ENCODE assay signal across 1 cellular context in genomic region chr4:6884341-6884870, GRCh38.
TF ChIP-seq lines count a peak whose summit lies in the region.

No MANE protein-coding gene starts in this region.

TF ChIP-seq in GM23338, 12 proteins besides CTCF, POLR2A, EP300 and RAD21:
- TF ChIP-seq STAT1 (IDR thresholded peaks at IDR 0.05; ENCODE audit: unreplicated experiment) (no peak), JUNB (IDR thresholded peaks at IDR 0.05; ENCODE audit: unreplicated experiment) (no peak), ETS1 (IDR thresholded peaks at IDR 0.05) (no peak), ZNF114 (CRISPR knock-in tag; IDR thresholded peaks at IDR 0.05) (no peak), EZH2 (IDR thresholded peaks at IDR 0.05; ENCODE audit: low read depth, unreplicated experiment) (no peak), ZNF331 (CRISPR knock-in tag; IDR thresholded peaks at IDR 0.05; ENCODE audit: low read depth) (no peak), POLR2AphosphoS5 (IDR thresholded peaks at IDR 0.05; ENCODE audit: low read depth) (no peak), CREB1 (CRISPR knock-in tag; IDR thresholded peaks at IDR 0.05; ENCODE audit: low read depth) (no peak), REST (IDR thresholded peaks at IDR 0.05; ENCODE audit: unreplicated experiment) (no peak)
- TF ChIP-seq, protein P1, sequence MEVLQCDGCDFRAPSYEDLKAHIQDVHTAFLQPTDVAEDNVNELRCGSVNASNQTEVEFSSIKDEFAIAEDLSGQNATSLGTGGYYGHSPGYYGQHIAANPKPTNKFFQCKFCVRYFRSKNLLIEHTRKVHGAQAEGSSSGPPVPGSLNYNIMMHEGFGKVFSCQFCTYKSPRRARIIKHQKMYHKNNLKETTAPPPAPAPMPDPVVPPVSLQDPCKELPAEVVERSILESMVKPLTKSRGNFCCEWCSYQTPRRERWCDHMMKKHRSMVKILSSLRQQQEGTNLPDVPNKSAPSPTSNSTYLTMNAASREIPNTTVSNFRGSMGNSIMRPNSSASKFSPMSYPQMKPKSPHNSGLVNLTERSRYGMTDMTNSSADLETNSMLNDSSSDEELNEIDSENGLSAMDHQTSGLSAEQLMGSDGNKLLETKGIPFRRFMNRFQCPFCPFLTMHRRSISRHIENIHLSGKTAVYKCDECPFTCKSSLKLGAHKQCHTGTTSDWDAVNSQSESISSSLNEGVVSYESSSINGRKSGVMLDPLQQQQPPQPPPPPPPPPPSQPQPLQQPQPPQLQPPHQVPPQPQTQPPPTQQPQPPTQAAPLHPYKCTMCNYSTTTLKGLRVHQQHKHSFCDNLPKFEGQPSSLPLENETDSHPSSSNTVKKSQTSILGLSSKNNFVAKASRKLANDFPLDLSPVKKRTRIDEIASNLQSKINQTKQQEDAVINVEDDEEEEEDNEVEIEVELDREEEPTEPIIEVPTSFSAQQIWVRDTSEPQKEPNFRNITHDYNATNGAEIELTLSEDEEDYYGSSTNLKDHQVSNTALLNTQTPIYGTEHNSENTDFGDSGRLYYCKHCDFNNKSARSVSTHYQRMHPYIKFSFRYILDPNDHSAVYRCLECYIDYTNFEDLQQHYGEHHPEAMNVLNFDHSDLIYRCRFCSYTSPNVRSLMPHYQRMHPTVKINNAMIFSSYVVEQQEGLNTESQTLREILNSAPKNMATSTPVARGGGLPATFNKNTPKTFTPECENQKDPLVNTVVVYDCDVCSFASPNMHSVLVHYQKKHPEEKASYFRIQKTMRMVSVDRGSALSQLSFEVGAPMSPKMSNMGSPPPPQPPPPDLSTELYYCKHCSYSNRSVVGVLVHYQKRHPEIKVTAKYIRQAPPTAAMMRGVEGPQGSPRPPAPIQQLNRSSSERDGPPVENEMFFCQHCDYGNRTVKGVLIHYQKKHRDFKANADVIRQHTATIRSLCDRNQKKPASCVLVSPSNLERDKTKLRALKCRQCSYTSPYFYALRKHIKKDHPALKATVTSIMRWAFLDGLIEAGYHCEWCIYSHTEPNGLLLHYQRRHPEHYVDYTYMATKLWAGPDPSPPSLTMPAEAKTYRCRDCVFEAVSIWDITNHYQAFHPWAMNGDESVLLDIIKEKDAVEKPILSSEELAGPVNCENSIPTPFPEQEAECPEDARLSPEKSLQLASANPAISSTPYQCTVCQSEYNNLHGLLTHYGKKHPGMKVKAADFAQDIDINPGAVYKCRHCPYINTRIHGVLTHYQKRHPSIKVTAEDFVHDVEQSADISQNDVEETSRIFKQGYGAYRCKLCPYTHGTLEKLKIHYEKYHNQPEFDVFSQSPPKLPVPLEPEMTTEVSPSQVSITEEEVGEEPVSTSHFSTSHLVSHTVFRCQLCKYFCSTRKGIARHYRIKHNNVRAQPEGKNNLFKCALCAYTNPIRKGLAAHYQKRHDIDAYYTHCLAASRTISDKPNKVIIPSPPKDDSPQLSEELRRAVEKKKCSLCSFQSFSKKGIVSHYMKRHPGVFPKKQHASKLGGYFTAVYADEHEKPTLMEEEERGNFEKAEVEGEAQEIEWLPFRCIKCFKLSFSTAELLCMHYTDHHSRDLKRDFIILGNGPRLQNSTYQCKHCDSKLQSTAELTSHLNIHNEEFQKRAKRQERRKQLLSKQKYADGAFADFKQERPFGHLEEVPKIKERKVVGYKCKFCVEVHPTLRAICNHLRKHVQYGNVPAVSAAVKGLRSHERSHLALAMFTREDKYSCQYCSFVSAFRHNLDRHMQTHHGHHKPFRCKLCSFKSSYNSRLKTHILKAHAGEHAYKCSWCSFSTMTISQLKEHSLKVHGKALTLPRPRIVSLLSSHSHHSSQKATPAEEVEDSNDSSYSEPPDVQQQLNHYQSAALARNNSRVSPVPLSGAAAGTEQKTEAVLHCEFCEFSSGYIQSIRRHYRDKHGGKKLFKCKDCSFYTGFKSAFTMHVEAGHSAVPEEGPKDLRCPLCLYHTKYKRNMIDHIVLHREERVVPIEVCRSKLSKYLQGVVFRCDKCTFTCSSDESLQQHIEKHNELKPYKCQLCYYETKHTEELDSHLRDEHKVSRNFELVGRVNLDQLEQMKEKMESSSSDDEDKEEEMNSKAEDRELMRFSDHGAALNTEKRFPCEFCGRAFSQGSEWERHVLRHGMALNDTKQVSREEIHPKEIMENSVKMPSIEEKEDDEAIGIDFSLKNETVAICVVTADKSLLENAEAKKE (CRISPR knock-in tag; IDR thresholded peaks at IDR 0.05) = no peak
